In genomic region chr17:76584427-76585047, GRCh38 we compare ENCODE assay signal across 9 cellular contexts. TPM values are rescaled to one million over a fixed set of nuclear protein-coding genes. Genes with fewer than 3 reads are reported as not detected.
A peak's percentile ranks its signal among the peaks of the same experiment; 100 is the strongest.
DNase-seq lines count a peak whose midpoint lies in the region; ATAC-seq and TF ChIP-seq lines count a peak whose summit lies in the region.
"Had no signal": no experiment of that assay in that cellular context is flagged by ENCODE, and none has a peak within 500 bp of the region (broad histone marks: within the 10 kb centered on the region; RNA-seq: fewer than 3 reads in every experiment).

No MANE protein-coding gene starts in this region.

- H3K27ac Mint-ChIP-seq in endodermal cell, result no peak overlapping the region
- no peak overlapping the region for H3K27ac Mint-ChIP-seq in natural killer cell

- intact Hi-C loops in IMR-90 (cut with micrococcal nuclease), result no loop called here
- intact Hi-C loops in natural killer cell (cut with micrococcal nuclease), result no loop called here

- no peak overlapping the region for H2BK5ac ChIP-seq in IMR-90 (ENCODE audit: low read depth, low read length, poor library complexity, severe bottlenecking)

- POLR2A ChIA-PET in IMR-90 (lab: Charles Lee; ENCODE audit: unreplicated experiment), result no interaction called here

- peak overlapping the region; percentile 66 for H3K4me3 Mint-ChIP-seq in endodermal cell
- peak overlapping the region; percentile 72 for H3K4me3 Mint-ChIP-seq in natural killer cell

- ATAC-seq in IMR-90 (ENCODE audit: low read depth) (no peak), natural killer cell (no peak), GM19452 (IDR thresholded peaks at IDR 0.05; ENCODE audit: unreplicated experiment) (no peak), HG03159 (IDR thresholded peaks at IDR 0.05; ENCODE audit: unreplicated experiment) (no peak)

- H2BK120ac ChIP-seq in IMR-90 (ENCODE audit: low read depth, low read length), result no peak overlapping the region

- peak overlapping the region; percentile 86 for H2AFZ ChIP-seq in IMR-90 (replicated peaks; ENCODE audit: low read length, poor library complexity)

- H3K9me3 ChIP-seq in IMR-90 (ENCODE audit: control insufficient read depth, insufficient read depth, low read length) (0 out of 2 replicates have a peak, but pooled peaks cover 2% of the 10 kb centered on the region), endodermal cell (ENCODE audit: control insufficient read depth, low read length) (peaks cover 15% of the 10 kb centered on the region)

- no peak overlapping the region for H2BK15ac ChIP-seq in IMR-90 (ENCODE audit: low read depth, low read length)

- TF ChIP-seq RAD21 in IMR-90 (IDR thresholded peaks at IDR 0.05; ENCODE audit: low read length), result no peak

- H3K4me1 Mint-ChIP-seq in endodermal cell (peaks cover 22% of the 10 kb centered on the region), natural killer cell (peaks cover 4% of the 10 kb centered on the region in 2 donors)

- H3K9ac ChIP-seq in IMR-90 (ENCODE audit: low read depth, low read length) (no peak overlapping the region), endodermal cell (ENCODE audit: extremely low read depth, low read length, poor library complexity, severe bottlenecking) (peak overlapping the region; percentile 78)

- no peak overlapping the region for H3K14ac ChIP-seq in IMR-90 (replicated peaks; ENCODE audit: low read depth, low read length)

- dilution Hi-C loops in IMR-90 (cut with HindIII; ENCODE audit: low sequenced_read_pairs, unreplicated experiment), result no loop called here

- H3K36me3 ChIP-seq in IMR-90 (ENCODE audit: control insufficient read depth, insufficient read depth, low read length), result no peaks in the 10 kb centered on the region
- no peaks in the 10 kb centered on the region for H3K36me3 ChIP-seq in endodermal cell (ENCODE audit: control insufficient read depth, insufficient read depth, low read length)

- H4K5ac ChIP-seq in IMR-90 (ENCODE audit: low read depth, low read length), result no peak overlapping the region

- no peak overlapping the region for H4K91ac ChIP-seq in IMR-90 (ENCODE audit: insufficient read depth, low read depth, low read length)

- H2AK5ac ChIP-seq in IMR-90 (ENCODE audit: low read depth, low read length), result no peak overlapping the region

- H3K9me3 Mint-ChIP-seq in endodermal cell (peaks cover 10% of the 10 kb centered on the region), natural killer cell (no peaks in the 10 kb centered on the region)

- no peak overlapping the region for H3K27ac ChIP-seq in IMR-90 (ENCODE audit: insufficient read depth, low read length)
- H3K27ac ChIP-seq in endodermal cell (ENCODE audit: low read depth, low read length), result no peak overlapping the region

- H3K79me1 ChIP-seq in IMR-90 (ENCODE audit: low read depth in 1 of 2, low read length in 2 of 2), result no peaks in the 10 kb centered on the region

- CTCF ChIA-PET in IMR-90 (lab: Yijun Ruan, JAX), result no interaction called here

- H3K27me3 Mint-ChIP-seq in endodermal cell (ENCODE audit: insufficient read depth) (peaks cover 63% of the 10 kb centered on the region), natural killer cell (ENCODE audit: low read depth in 2 of 2) (peaks cover 37 to 42% of the 10 kb centered on the region in 2 donors)

- no peak overlapping the region for H2AK9ac ChIP-seq in IMR-90 (replicated peaks; ENCODE audit: low read depth, low read length, poor library complexity)

- no peak overlapping the region for H2BK20ac ChIP-seq in IMR-90 (ENCODE audit: low read depth, low read length)

- H4K20me1 ChIP-seq in IMR-90 (ENCODE audit: insufficient read depth, low read length), result no peaks in the 10 kb centered on the region

- no peak overlapping the region for H3K56ac ChIP-seq in IMR-90 (ENCODE audit: extremely low read depth, insufficient read depth, low read length)

- no peak for TF ChIP-seq POLR2A in IMR-90 (IDR thresholded peaks at IDR 0.05; ENCODE audit: low read depth, low read length)

- no peak overlapping the region for H3K18ac ChIP-seq in IMR-90 (ENCODE audit: low read depth, low read length)

- 36% methylated on average over 4 of the region's 18 CpGs; no CpG with 5 or more reads in 1 of the 2 experiments for WGBS in IMR-90 (ENCODE audit: extremely low coverage in 2 of 2, insufficient read length in 1 of 2), 2 experiments
- WGBS in endodermal cell (ENCODE audit: insufficient coverage in 1 of 2, insufficient read length in 1 of 2), 2 experiments, result 13 to 14% methylated on average over 8 to 18 of the region's 18 CpGs

- BruUV-seq in IMR-90 (replicated peaks; lab: Mats Ljungman, UMichigan), result no TSS peak

- no peaks in the 10 kb centered on the region; the same call in 1 of the 2 replicates for H3K9me1 ChIP-seq in IMR-90 (ENCODE audit: insufficient read depth, low read length)

- H3K23ac ChIP-seq in IMR-90 (ENCODE audit: low read depth, low read length), result peak overlapping the region; percentile 73

- DNase-seq in AG09309 (ENCODE audit: low read depth) (no peak), IMR-90 (no peak), endodermal cell (peak; percentile 87), natural killer cell (no peak), DMS53 treated with DMSO at 0.1 percent for 48 hours (lab: John Stamatoyannopoulos, UW; ENCODE audit: unreplicated experiment) (no peak)
- DNase-seq in stimulated activated CD4-positive, alpha-beta T cell treated with anti-CD3 and anti-CD28 coated beads, Interleukin-4, amount 100 ng/mL, for 4 hours, result no peak

- H4K8ac ChIP-seq in IMR-90 (ENCODE audit: low read depth in 2 of 2, low read length in 2 of 2), result no peak overlapping the region

- TF ChIP-seq CTCF in AG09309 (IDR thresholded peaks at IDR 0.05; ENCODE audit: control insufficient read depth, insufficient read depth, low read depth, low read length, missing control alignments) (no peak), IMR-90 (conservative IDR thresholded peaks at IDR 0.05; ENCODE audit: low read depth, low read length) (no peak), endodermal cell (conservative IDR thresholded peaks at IDR 0.05) (no peak), natural killer cell (IDR thresholded peaks at IDR 0.05) (no peak)

- H3K27me3 ChIP-seq in IMR-90 (ENCODE audit: control insufficient read depth, insufficient read depth, low read length) (peaks cover 31% of the 10 kb centered on the region), endodermal cell (ENCODE audit: control insufficient read depth, insufficient read depth, low read length, poor library complexity, severe bottlenecking) (peaks cover 38% of the 10 kb centered on the region)

- peaks cover 3% of the 10 kb centered on the region for H3K36me3 Mint-ChIP-seq in endodermal cell (ENCODE audit: low read depth)
- H3K36me3 Mint-ChIP-seq in natural killer cell, result peaks cover 12% of the 10 kb centered on the region

- peaks cover 2% of the 10 kb centered on the region; the same call in 1 of the 2 replicates for H3K4me1 ChIP-seq in IMR-90 (ENCODE audit: control insufficient read depth, insufficient read depth, low read length)
- peaks cover 6% of the 10 kb centered on the region for H3K4me1 ChIP-seq in endodermal cell (ENCODE audit: control insufficient read depth, insufficient read depth, low read length)

- in situ Hi-C loops in IMR-90 (cut with MboI; ENCODE audit: low sequenced_read_pairs), result no loop called here

- H3K4me2 ChIP-seq in IMR-90 (ENCODE audit: low read depth, low read length), result peak overlapping the region; percentile 85

- H3K4me3 ChIP-seq in AG09309 (ENCODE audit: control insufficient read depth, low read depth, low read length) (peak overlapping the region; percentile 49), IMR-90 (ENCODE audit: insufficient read depth, low read depth, low read length) (peak overlapping the region; percentile 47; the same call in 1 of the 2 replicates), endodermal cell (ENCODE audit: low read length) (peak overlapping the region; percentile 87)

- no peak overlapping the region for H3K4ac ChIP-seq in IMR-90 (ENCODE audit: low read depth, low read length)

TF ChIP-seq in IMR-90, 13 proteins besides CTCF, POLR2A, EP300 and RAD21 (continues in another document):
- TF ChIP-seq ELK1 (IDR thresholded peaks at IDR 0.05; ENCODE audit: borderline replicate concordance, low read depth, low read length) (no peak), BHLHE40 (IDR thresholded peaks at IDR 0.05; ENCODE audit: low read depth, low read length) (no peak)

RNA-seq across cellular contexts. Expression of gene ST6GALNAC2, which starts 1.1 kb away (rescaled TPM):
- total RNA-seq in IMR-90 (2012; rRNA removed), result not detected in 2 replicates
- 0.10 TPM in 1 of 2 replicates, not detected in the other for polyA plus RNA-seq in IMR-90 (2012; rRNA removed)
- polyA plus RNA-seq in IMR-90 (2012; cell fraction: cytosol; rRNA removed), result 0.06 and 0.18 TPM in 2 replicates
- 0.03 and 0.25 TPM in 2 replicates for polyA plus RNA-seq in IMR-90 (2012; cell fraction: nucleus; rRNA removed; ENCODE audit: low replicate concordance)
- 10 to 100 TPM; 15.1 to 26.9 TPM for total RNA-seq in endodermal cell
- 3.5 TPM for polyA plus RNA-seq in endodermal cell (2013, experiment 1 of 2)
- polyA plus RNA-seq in endodermal cell (2013, experiment 2 of 2), result 3.6 TPM
- total RNA-seq in natural killer cell, result under 1 TPM in 1 of 3 donors, not detected in 2; 0.65 TPM
- total RNA-seq: HT1080 had no signal

RNA-seq across cellular contexts. Expression of gene PRCD, which starts 44.7 kb away (rescaled TPM):
- total RNA-seq in IMR-90 (2012; rRNA removed) (under 0.01 TPM in 1 of 2 replicates, not detected in the other), endodermal cell (1 to 10 TPM; 3.2 to 4.8 TPM), natural killer cell (1 to 10 TPM in 1 of 3 donors, under 1 TPM in 2; 0.77 to 1.1 (median 0.82) TPM)
- 0.32 TPM in 2 replicates for polyA plus RNA-seq in IMR-90 (2012; rRNA removed)
- 0.24 and 0.26 TPM in 2 replicates for polyA plus RNA-seq in IMR-90 (2012; cell fraction: cytosol; rRNA removed)
- polyA plus RNA-seq in IMR-90 (2012; cell fraction: nucleus; rRNA removed; ENCODE audit: low replicate concordance), result 1.4 and 3.8 TPM in 2 replicates
- polyA plus RNA-seq in endodermal cell (2013, experiment 1 of 2), result 0.50 TPM
- 2.2 TPM for polyA plus RNA-seq in endodermal cell (2013, experiment 2 of 2)
- total RNA-seq: HT1080 had no signal

RNA-seq across cellular contexts. Expression of gene CYGB, which starts 47.0 kb away (rescaled TPM):
- total RNA-seq in IMR-90 (2012; rRNA removed) (1.3 and 1.7 TPM in 2 replicates), endodermal cell (1 to 10 TPM; 2.0 to 3.4 TPM), natural killer cell (under 1 TPM; 0.12 to 0.33 (median 0.16) TPM)
- polyA plus RNA-seq in IMR-90 (2012; rRNA removed), result 2.9 and 3.5 TPM in 2 replicates
- polyA plus RNA-seq in IMR-90 (2012; cell fraction: cytosol; rRNA removed), result 3.6 and 4.3 TPM in 2 replicates
- 1.2 and 1.9 TPM in 2 replicates for polyA plus RNA-seq in IMR-90 (2012; cell fraction: nucleus; rRNA removed; ENCODE audit: low replicate concordance)
- polyA plus RNA-seq in endodermal cell (2013, experiment 1 of 2), result 3.3 TPM
- 2.3 TPM for polyA plus RNA-seq in endodermal cell (2013, experiment 2 of 2)

RNA-seq across cellular contexts. Expression of gene ST6GALNAC1, which starts 59.0 kb away (rescaled TPM):
- not detected in 2 replicates for total RNA-seq in IMR-90 (2012; rRNA removed)
- not detected in 2 replicates for polyA plus RNA-seq in IMR-90 (2012; rRNA removed)
- polyA plus RNA-seq in IMR-90 (2012; cell fraction: cytosol; rRNA removed), result not detected in 2 replicates
- not detected in 2 replicates for polyA plus RNA-seq in IMR-90 (2012; cell fraction: nucleus; rRNA removed; ENCODE audit: low replicate concordance)
- not detected for total RNA-seq in endodermal cell
- polyA plus RNA-seq in endodermal cell (2013, experiment 1 of 2), result 0.39 TPM
- not detected for polyA plus RNA-seq in endodermal cell (2013, experiment 2 of 2)
- total RNA-seq in natural killer cell, result 1 to 10 TPM in 1 of 3 donors, not detected in 2; 1.0 TPM
- total RNA-seq: HT1080 had no signal

Comparison
In these comparisons a context has a peak if more than half of its experiments do, and no peak if none do; other contexts are left out.
1. RNA of gene ST6GALNAC2, which starts 1.1 kb away (total RNA-seq): 15.1 to 26.9 TPM in endodermal cell; 0.65 TPM in natural killer cell and not detected in IMR-90; every median in the first group is over 4 times any median in the second.
2. Peak in every context shown above with its lines, with median percentiles within 50 percentile points of each other: H3K4me3 ChIP-seq.